ENCODE assay signal across 8 cellular contexts in the genomic region with DNA sequence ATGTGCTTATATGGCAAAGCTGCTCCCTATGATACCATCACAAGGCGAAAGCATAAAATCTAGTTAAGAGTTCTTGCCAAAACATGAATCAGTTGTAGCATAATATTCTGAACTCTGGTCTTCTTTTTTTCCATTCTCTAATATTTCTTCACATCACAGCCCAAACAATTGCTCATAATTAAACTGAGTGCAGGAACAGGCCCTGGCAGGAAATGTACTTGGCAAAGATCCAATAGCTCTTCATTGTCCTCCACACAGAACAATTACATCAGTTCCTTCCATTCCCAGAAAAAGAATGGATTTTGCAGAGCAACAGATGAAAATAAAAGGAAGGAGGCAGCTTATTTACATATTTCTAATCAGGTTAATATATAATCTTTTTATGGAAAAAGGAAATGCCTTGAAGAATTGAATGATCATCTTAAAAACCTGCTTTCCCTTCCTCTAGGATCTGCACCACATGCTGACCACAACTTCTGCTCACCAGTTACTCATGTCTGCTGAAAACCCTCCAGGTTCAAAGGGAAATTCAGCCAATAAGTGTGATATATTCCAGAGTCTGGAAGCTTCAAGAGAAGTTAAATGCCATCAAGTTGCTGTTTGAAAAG.
A peak's percentile ranks its signal among the peaks of the same experiment; 100 is the strongest.
DNase-seq lines count a peak whose midpoint lies in the region; ATAC-seq and TF ChIP-seq lines count a peak whose summit lies in the region.

No MANE protein-coding gene starts in this region.

- peak; percentile 74 for ATAC-seq in GM21515 (IDR thresholded peaks at IDR 0.05; ENCODE audit: unreplicated experiment)
- no peak for ATAC-seq in effector memory CD8-positive, alpha-beta T cell (replicated peaks)

- H3K36me3 Mint-ChIP-seq in effector memory CD8-positive, alpha-beta T cell (ENCODE audit: insufficient read depth) = no peaks in the 10 kb centered on the region

- no peaks in the 10 kb centered on the region for H3K27me3 Mint-ChIP-seq in effector memory CD8-positive, alpha-beta T cell

- H3K9me2 ChIP-seq in Karpas-422 (replicated peaks; ENCODE audit: insufficient read depth, low read length) = no peaks in the 10 kb centered on the region

- no peaks in the 10 kb centered on the region for H3K27me3 ChIP-seq in Karpas-422 (ENCODE audit: low read length)
- H3K27me3 ChIP-seq in fibroblast of lung (ENCODE audit: control insufficient read depth, insufficient read depth, low read length) = no peaks in the 10 kb centered on the region

- TF ChIP-seq CTCF in fibroblast of lung (conservative IDR thresholded peaks at IDR 0.05 in 1 of 2, IDR thresholded peaks at IDR 0.05 in 1 of 2; ENCODE audit: low read depth in 1 of 2, low read length in 2 of 2) = no peak

- peaks cover 0 to 3% of the 10 kb centered on the region in 2 donors for H3K9me3 Mint-ChIP-seq in effector memory CD8-positive, alpha-beta T cell

- H3K27ac Mint-ChIP-seq in effector memory CD8-positive, alpha-beta T cell = no peak overlapping the region

- no peaks in the 10 kb centered on the region for H3K36me3 ChIP-seq in Karpas-422 (ENCODE audit: insufficient read depth, low read length)
- no peaks in the 10 kb centered on the region for H3K36me3 ChIP-seq in fibroblast of lung (ENCODE audit: control insufficient read depth, insufficient read depth, low read length)

- no peak overlapping the region for H3K4me3 Mint-ChIP-seq in effector memory CD8-positive, alpha-beta T cell

- H3K9me3 ChIP-seq in Karpas-422 (ENCODE audit: low read length) = no peaks in the 10 kb centered on the region
- no peaks in the 10 kb centered on the region for H3K9me3 ChIP-seq in fibroblast of lung (ENCODE audit: control insufficient read depth, insufficient read depth, low read depth, low read length)

- H4K20me1 ChIP-seq in Karpas-422 (ENCODE audit: insufficient read depth, low read depth, low read length) (no peaks in the 10 kb centered on the region), fibroblast of lung (ENCODE audit: control insufficient read depth, extremely low read depth, insufficient read depth, low read length) (no peaks in the 10 kb centered on the region)

- H3K27ac ChIP-seq in Karpas-422 (ENCODE audit: low read length) (no peak overlapping the region), fibroblast of lung (ENCODE audit: insufficient read depth, low read length) (no peak overlapping the region)

- H3K4me1 Mint-ChIP-seq in effector memory CD8-positive, alpha-beta T cell (ENCODE audit: low read depth in 2 of 2) = no peaks in the 10 kb centered on the region

- peak overlapping the region; percentile 35 for H3K4me2 ChIP-seq in Karpas-422 (ENCODE audit: low read depth, low read length, poor library complexity, severe bottlenecking)
- peak overlapping the region; percentile 46 for H3K4me2 ChIP-seq in fibroblast of lung (ENCODE audit: extremely low read depth, insufficient read depth, low read length)

- no peak overlapping the region for H3K9ac ChIP-seq in Karpas-422 (ENCODE audit: low read length)
- no peak overlapping the region for H3K9ac ChIP-seq in fibroblast of lung (ENCODE audit: insufficient read depth, low read length)

- H3K4me1 ChIP-seq in Karpas-422 (ENCODE audit: low read length) (peaks cover 18% of the 10 kb centered on the region), fibroblast of lung (ENCODE audit: control insufficient read depth, extremely low read depth, insufficient read depth, low read length) (peaks cover 7% of the 10 kb centered on the region)

- DNase-seq in CMK (ENCODE audit: low read depth) (peak; percentile 18), Karpas-422 (peak; percentile 69), RPMI7951 (ENCODE audit: low read depth) (peak; percentile 88), fibroblast of lung (ENCODE audit: low read depth in 2 of 2) (peak; percentile 96 to 97), pons (ENCODE audit: low spot score) (peak; percentile 83), T-helper 1 cell (no peak)
- DNase-seq in effector memory CD8-positive, alpha-beta T cell = no peak

- no peak overlapping the region for H3K4me3 ChIP-seq in Karpas-422 (ENCODE audit: low read length)
- H3K4me3 ChIP-seq in fibroblast of lung (replicated peaks in 1 of 4; ENCODE audit: control extremely low read depth in 1 of 4, insufficient read depth in 1 of 4, low read depth in 3 of 4, low read length in 4 of 4) = no peak overlapping the region

- H2AFZ ChIP-seq in Karpas-422 (ENCODE audit: low read length) (no peak overlapping the region), fibroblast of lung (ENCODE audit: low read length) (no peak overlapping the region)

- no peaks in the 10 kb centered on the region for H3K79me2 ChIP-seq in Karpas-422 (ENCODE audit: low read length)
- no peaks in the 10 kb centered on the region for H3K79me2 ChIP-seq in fibroblast of lung (ENCODE audit: control insufficient read depth, insufficient read depth, low read length)

Comparison
In these comparisons a context has a peak if more than half of its experiments do, and no peak if none do; other contexts are left out.
1. DNase-seq: peak in CMK (single experiment), Karpas-422 (single experiment), RPMI7951 (single experiment), fibroblast of lung (2 of 2) and pons (single experiment); none in T-helper 1 cell (0 of 5) and effector memory CD8-positive, alpha-beta T cell (0 of 3).